1 cellular context compared by ENCODE assay signal in genomic region chr12:57744194-57744776, GRCh38.
TF ChIP-seq lines count a peak whose summit lies in the region.

No MANE protein-coding gene starts in this region.

TF ChIP-seq in K562, 482 proteins besides CTCF, POLR2A, EP300 and RAD21 (continued from another document and continues in another):
- TF ChIP-seq ZBTB11 (CRISPR knock-in tag; IDR thresholded peaks at IDR 0.05) (no peak), HLTF (IDR thresholded peaks at IDR 0.05) (no peak), NCOA1 (IDR thresholded peaks at IDR 0.05; ENCODE audit: low read depth) (peak; percentile 97), ZNF174 (CRISPR knock-in tag; IDR thresholded peaks at IDR 0.05) (no peak), BMI1 (IDR thresholded peaks at IDR 0.05; ENCODE audit: low read length) (no peak), MECOM (CRISPR knock-in tag; IDR thresholded peaks at IDR 0.05) (no peak), ZFX (CRISPR knock-in tag; IDR thresholded peaks at IDR 0.05) (0 out of 2 replicates have a peak, but pooled peaks have one; percentile 52), TAF1 (IDR thresholded peaks at IDR 0.05; ENCODE audit: control insufficient read depth, extremely low read depth, insufficient read depth, low read length, severe bottlenecking) (peak; percentile 2), DEAF1 (CRISPR knock-in tag; IDR thresholded peaks at IDR 0.05) (no peak), ZNF668 (CRISPR knock-in tag; IDR thresholded peaks at IDR 0.05) (no peak), SNIP1 (IDR thresholded peaks at IDR 0.05; ENCODE audit: low read depth) (no peak), ZHX1 (conservative IDR thresholded peaks at IDR 0.05; ENCODE audit: low read length) (no peak), ATF4 (CRISPR knock-in tag; IDR thresholded peaks at IDR 0.05) (peak; percentile 57; the same call in 1 of the 2 replicates), ZNF644 (tag; IDR thresholded peaks at IDR 0.05; ENCODE audit: low read depth) (no peak), HDAC6 (IDR thresholded peaks at IDR 0.05; ENCODE audit: low read depth, low read length) (no peak), ZNF766 (CRISPR knock-in tag; conservative IDR thresholded peaks at IDR 0.05) (peak; percentile 74; the same call in 1 of the 2 replicates), ZNF384 (IDR thresholded peaks at IDR 0.05; ENCODE audit: low read depth, low read length) (no peak), HES1 (IDR thresholded peaks at IDR 0.05; ENCODE audit: low read depth) (no peak), ZBTB8A (IDR thresholded peaks at IDR 0.05; ENCODE audit: partially characterized antibody) (no peak), TCF15 (CRISPR knock-in tag; IDR thresholded peaks at IDR 0.05) (no peak), ZNF76 (CRISPR knock-in tag; IDR thresholded peaks at IDR 0.05; ENCODE audit: borderline replicate concordance) (no peak), BCLAF1 (IDR thresholded peaks at IDR 0.05; ENCODE audit: borderline replicate concordance in 1 of 2, control insufficient read depth in 1 of 2, low read depth in 2 of 2, low read length in 1 of 2) (no peak), FOS (IDR thresholded peaks at IDR 0.05; ENCODE audit: extremely low read depth, insufficient read length) (no peak), TBL1XR1 (IDR thresholded peaks at IDR 0.05; ENCODE audit: low read length in 2 of 2) (peak in 1 of 2 experiments; percentile 92; a peak in 2 of 4 replicates), MCM5 (IDR thresholded peaks at IDR 0.05; ENCODE audit: low read depth) (no peak), SP1 (CRISPR knock-in tag; IDR thresholded peaks at IDR 0.05) (peak; percentile 90), STAT5B (CRISPR knock-in tag; IDR thresholded peaks at IDR 0.05) (no peak), FOXP1 (CRISPR knock-in tag; IDR thresholded peaks at IDR 0.05) (no peak), NFRKB (IDR thresholded peaks at IDR 0.05; ENCODE audit: low read depth) (no peak), GABPA (tag; conservative IDR thresholded peaks at IDR 0.05; ENCODE audit: low read depth) (no peak), NR2F6 (CRISPR knock-in tag; IDR thresholded peaks at IDR 0.05) (no peak), PHF8 (IDR thresholded peaks at IDR 0.05; ENCODE audit: borderline replicate concordance, low read length) (peak; percentile 60; the same call in 1 of the 2 replicates), IFI16 (CRISPR knock-in tag; IDR thresholded peaks at IDR 0.05) (no peak), CC2D1A (IDR thresholded peaks at IDR 0.05) (no peak), YY1 (IDR thresholded peaks at IDR 0.05; ENCODE audit: borderline replicate concordance in 1 of 3, control insufficient read depth in 1 of 3, extremely low read depth in 1 of 3, insufficient read depth in 3 of 3, insufficient read length in 1 of 3, insufficient replicate concordance in 2 of 3, low read depth in 1 of 3, low read length in 2 of 3) (no peak), ZNF609 (CRISPR knock-in tag; IDR thresholded peaks at IDR 0.05; ENCODE audit: borderline replicate concordance) (peak; percentile 75; the same call in 1 of the 2 replicates), ZBTB33 (CRISPR knock-in tag; IDR thresholded peaks at IDR 0.05) (peak; percentile 96), TSC22D4 (tag; IDR thresholded peaks at IDR 0.05) (no peak), ZBTB1 (CRISPR knock-in tag; IDR thresholded peaks at IDR 0.05; ENCODE audit: borderline replicate concordance, low read depth) (no peak), ZKSCAN3 (CRISPR knock-in tag; IDR thresholded peaks at IDR 0.05) (no peak), ZBTB26 (CRISPR knock-in tag; IDR thresholded peaks at IDR 0.05) (no peak), CXXC5 (CRISPR knock-in tag; IDR thresholded peaks at IDR 0.05) (no peak)
